ENCODE assay signal across 12 cellular contexts in the genomic region with DNA sequence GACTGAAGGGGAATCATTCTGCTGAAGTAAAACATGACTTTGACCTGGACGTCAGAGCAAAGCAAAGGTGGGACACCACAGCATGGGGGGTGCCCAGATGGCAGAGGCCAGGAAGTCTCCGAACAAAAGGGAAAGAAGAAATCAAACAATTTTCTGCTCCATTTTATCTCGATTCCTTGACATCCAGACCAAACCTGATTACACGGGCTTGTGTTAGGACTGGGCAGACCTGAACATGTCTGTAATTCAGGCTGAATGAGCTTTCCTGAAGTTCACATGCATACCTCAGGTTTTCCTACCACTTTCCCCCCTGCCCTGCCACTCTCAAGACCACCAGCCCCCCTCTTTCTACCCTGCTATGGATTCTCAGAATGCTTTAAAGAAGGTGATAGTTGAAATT.
"Had no signal": no experiment of that assay in that cellular context is flagged by ENCODE, and none has a peak within 500 bp of the region (broad histone marks: within the 10 kb centered on the region; RNA-seq: fewer than 3 reads in every experiment).

No MANE protein-coding gene starts in this region.

- H3K27me3 ChIP-seq: brain microvascular endothelial cell, gastrocnemius medialis, neural progenitor cell, pancreas, thyroid gland had no signal

- H3K27ac ChIP-seq: brain microvascular endothelial cell, dorsolateral prefrontal cortex, gastrocnemius medialis, heart right ventricle, neural progenitor cell, pancreas, thyroid gland had no signal

- H3K9ac ChIP-seq: neural progenitor cell had no signal

- H3K36me3 Mint-ChIP-seq: activated naive CD8-positive, alpha-beta T cell; neural progenitor cell had no signal

- H3K27ac Mint-ChIP-seq: activated naive CD8-positive, alpha-beta T cell; neural progenitor cell had no signal

- H2AFZ ChIP-seq: neural progenitor cell had no signal

- H3K4me3 ChIP-seq: dorsolateral prefrontal cortex, gastrocnemius medialis, heart right ventricle, neural progenitor cell, pancreas, thyroid gland had no signal

- ATAC-seq: activated CD4-positive, CD25-positive, alpha-beta regulatory T cell treated with anti-CD3 and anti-CD28 coated beads, Interleukin-2, amount 50 U/mL, for 24 hours; gastrocnemius medialis; heart right ventricle had no signal

- H3K4me1 ChIP-seq: gastrocnemius medialis, heart right ventricle, pancreas, thyroid gland had no signal

- DNase-seq: activated effector memory CD4-positive, alpha-beta T cell treated with anti-CD3 and anti-CD28 coated beads, Interleukin-2, amount 50 U/mL, for 16 hours; brain microvascular endothelial cell; dorsolateral prefrontal cortex; gastrocnemius medialis; heart right ventricle; pancreas; T-helper 2 cell; thyroid gland had no signal

- H3K9me3 ChIP-seq: gastrocnemius medialis, heart right ventricle, pancreas, thyroid gland had no signal

- H3K4me3 Mint-ChIP-seq: activated naive CD8-positive, alpha-beta T cell; neural progenitor cell had no signal

- FAIRE-seq: pancreas, TTC549 had no signal

- H3K27me3 Mint-ChIP-seq: activated naive CD8-positive, alpha-beta T cell had no signal

- H3K36me3 ChIP-seq: brain microvascular endothelial cell, gastrocnemius medialis, heart right ventricle, neural progenitor cell, pancreas, thyroid gland had no signal
